38 cellular contexts compared by ENCODE assay signal in the genomic region with DNA sequence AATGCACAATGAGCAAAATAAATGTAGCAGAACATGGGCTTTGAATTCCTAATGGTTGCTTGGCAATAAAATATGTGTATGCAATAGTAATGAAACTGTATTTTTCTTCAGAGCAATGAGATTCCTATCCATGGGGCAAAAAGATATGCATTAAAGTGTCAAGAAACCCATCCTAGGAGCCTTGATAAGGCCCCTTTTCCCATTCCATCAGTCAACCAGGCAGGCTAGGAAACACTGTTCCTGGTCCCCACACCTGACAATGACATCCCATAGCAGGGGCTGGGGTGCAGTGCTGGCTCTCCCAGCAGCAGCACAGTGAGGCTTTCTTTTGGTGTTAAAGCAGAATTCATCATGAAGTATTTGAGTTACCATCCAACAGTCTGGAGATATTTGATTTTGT.
"Had no signal": no experiment of that assay in that cellular context is flagged by ENCODE, and none has a peak within 500 bp of the region (broad histone marks: within the 10 kb centered on the region; RNA-seq: fewer than 3 reads in every experiment).

No MANE protein-coding gene starts in this region.

- H3K9me3 ChIP-seq: adrenal gland, ascending aorta, body of pancreas, breast epithelium had no signal

- H3K4me3 ChIP-seq: adrenal gland, ascending aorta, body of pancreas, breast epithelium, cardiac muscle cell had no signal

- H3K36me3 ChIP-seq: adrenal gland, ascending aorta, brain microvascular endothelial cell, breast epithelium, cardiac muscle cell had no signal

- H3K9me3 Mint-ChIP-seq: activated naive CD4-positive, alpha-beta T cell treated with anti-CD3 and anti-CD28 coated beads for 36 hours; activated naive CD4-positive, alpha-beta T cell treated with anti-CD3 and anti-CD28 coated beads, Interleukin-2, amount 50 U/mL, for 24 hours; activated naive CD4-positive, alpha-beta T cell treated with anti-CD3 and anti-CD28 coated beads, Interleukin-2, amount 50 U/mL, for 72 hours; activated naive CD8-positive, alpha-beta T cell treated with anti-CD3 and anti-CD28 coated beads, Interleukin-2, amount 10 ng/mL, durations not matched to agents 7 days and 5 days; activated naive CD8-positive, alpha-beta T cell treated with anti-CD3 and anti-CD28 coated beads, Interleukin-2, amount 50 U/mL, for 24 hours; activated T-cell treated with anti-CD3 and anti-CD28 coated beads, Interleukin-2, amount 50 U/mL, for 4 hours; activated T-cell treated with anti-CD3 and anti-CD28 coated beads, Interleukin-2, amount 50 U/mL, for 72 hours; activated T-helper 1 cell treated with anti-CD3 and anti-CD28 coated beads, Interleukin-12 subunit alpha, Interleukin-12 subunit beta, Interleukin-2, Interleukin-4 antibody, amounts not matched to agents 30 ng/mL and 10 ng/mL and 1 ng/mL, durations not matched to agents 14 hours and 24 hours and 36 hours; activated T-helper 17 cell treated with anti-CD3 and anti-CD28 coated beads, Interleukin-2, amount 50 U/mL, for 72 hours; brain had no signal

- H3K4me1 ChIP-seq: body of pancreas, breast epithelium had no signal

- H3K27ac ChIP-seq: adrenal gland, ascending aorta, body of pancreas, brain microvascular endothelial cell, breast epithelium, cardiac muscle cell had no signal

- H3K27me3 ChIP-seq: adrenal gland, ascending aorta, body of pancreas, brain microvascular endothelial cell, breast epithelium, cardiac muscle cell had no signal

- H3K4me3 Mint-ChIP-seq: activated naive CD4-positive, alpha-beta T cell treated with anti-CD3 and anti-CD28 coated beads for 36 hours; activated naive CD4-positive, alpha-beta T cell treated with anti-CD3 and anti-CD28 coated beads, Interleukin-2, amount 50 U/mL, for 24 hours; activated naive CD8-positive, alpha-beta T cell; activated naive CD8-positive, alpha-beta T cell treated with anti-CD3 and anti-CD28 coated beads for 36 hours; activated naive CD8-positive, alpha-beta T cell treated with anti-CD3 and anti-CD28 coated beads, Interleukin-2, amount 10 ng/mL, durations not matched to agents 7 days and 5 days; activated naive CD8-positive, alpha-beta T cell treated with anti-CD3 and anti-CD28 coated beads, Interleukin-2, amount 50 U/mL, for 24 hours; activated T-cell treated with anti-CD3 and anti-CD28 coated beads, Interleukin-2, amount 50 U/mL, for 24 hours; activated T-cell treated with anti-CD3 and anti-CD28 coated beads, Interleukin-2, amount 50 U/mL, for 4 hours; activated T-cell treated with anti-CD3 and anti-CD28 coated beads, Interleukin-2, amount 50 U/mL, for 72 hours; activated T-helper 1 cell treated with anti-CD3 and anti-CD28 coated beads, Interleukin-12 subunit alpha, Interleukin-12 subunit beta, Interleukin-2, Interleukin-4 antibody, amounts not matched to agents 30 ng/mL and 10 ng/mL and 1 ng/mL, durations not matched to agents 14 hours and 24 hours and 36 hours; activated T-helper 17 cell treated with anti-CD3 and anti-CD28 coated beads, Interleukin-2, amount 50 U/mL, for 72 hours; brain; central memory CD8-positive, alpha-beta T cell had no signal

- H3K36me3 Mint-ChIP-seq: activated naive CD4-positive, alpha-beta T cell treated with anti-CD3 and anti-CD28 coated beads, Interleukin-2, amount 50 U/mL, for 24 hours; activated naive CD4-positive, alpha-beta T cell treated with anti-CD3 and anti-CD28 coated beads, Interleukin-2, amount 50 U/mL, for 72 hours; activated naive CD8-positive, alpha-beta T cell; activated naive CD8-positive, alpha-beta T cell treated with anti-CD3 and anti-CD28 coated beads for 36 hours; activated naive CD8-positive, alpha-beta T cell treated with anti-CD3 and anti-CD28 coated beads, Interleukin-2, amount 10 ng/mL, durations not matched to agents 7 days and 5 days; brain had no signal

- H3K4me1 Mint-ChIP-seq: activated naive CD4-positive, alpha-beta T cell treated with anti-CD3 and anti-CD28 coated beads, Interleukin-2, amount 50 U/mL, for 24 hours; activated naive CD8-positive, alpha-beta T cell treated with anti-CD3 and anti-CD28 coated beads for 36 hours; activated naive CD8-positive, alpha-beta T cell treated with anti-CD3 and anti-CD28 coated beads, Interleukin-2, amount 10 ng/mL, durations not matched to agents 7 days and 5 days; activated naive CD8-positive, alpha-beta T cell treated with anti-CD3 and anti-CD28 coated beads, Interleukin-2, amount 50 U/mL, for 24 hours; activated T-helper 17 cell treated with anti-CD3 and anti-CD28 coated beads, Interleukin-2, amount 50 U/mL, for 72 hours; brain; central memory CD8-positive, alpha-beta T cell had no signal

- H3K27ac Mint-ChIP-seq: activated naive CD4-positive, alpha-beta T cell treated with anti-CD3 and anti-CD28 coated beads for 36 hours; activated naive CD4-positive, alpha-beta T cell treated with anti-CD3 and anti-CD28 coated beads, Interleukin-2, amount 50 U/mL, for 24 hours; activated naive CD4-positive, alpha-beta T cell treated with anti-CD3 and anti-CD28 coated beads, Interleukin-2, amount 50 U/mL, for 72 hours; activated naive CD8-positive, alpha-beta T cell; activated naive CD8-positive, alpha-beta T cell treated with anti-CD3 and anti-CD28 coated beads for 36 hours; activated naive CD8-positive, alpha-beta T cell treated with anti-CD3 and anti-CD28 coated beads, Interleukin-2, amount 10 ng/mL, durations not matched to agents 7 days and 5 days; activated naive CD8-positive, alpha-beta T cell treated with anti-CD3 and anti-CD28 coated beads, Interleukin-2, amount 50 U/mL, for 24 hours; activated T-cell treated with anti-CD3 and anti-CD28 coated beads, Interleukin-2, amount 50 U/mL, for 24 hours; activated T-cell treated with anti-CD3 and anti-CD28 coated beads, Interleukin-2, amount 50 U/mL, for 72 hours; activated T-helper 1 cell treated with anti-CD3 and anti-CD28 coated beads, Interleukin-12 subunit alpha, Interleukin-12 subunit beta, Interleukin-2, Interleukin-4 antibody, amounts not matched to agents 30 ng/mL and 10 ng/mL and 1 ng/mL, durations not matched to agents 14 hours and 24 hours and 36 hours; activated T-helper 17 cell treated with anti-CD3 and anti-CD28 coated beads, Interleukin-2, amount 50 U/mL, for 72 hours; activated T-helper 2 cell treated with anti-CD3 and anti-CD28 coated beads, Interferon-gamma antibody, Interleukin-2, Interleukin-4, amounts not matched to agents 10 μg/mL and 5 μg/mL and 100 μg/mL, durations not matched to agents 14 hours and 24 hours and 36 hours had no signal

- DNase-seq: activated effector memory CD4-positive, alpha-beta T cell treated with anti-CD3 and anti-CD28 coated beads, Interleukin-2, amount 50 U/mL, for 16 hours; activated effector memory CD4-positive, alpha-beta T cell treated with Interleukin-2 at 50 U/mL for 16 hours; activated gamma-delta T cell; activated gamma-delta T cell treated with Interleukin-2 at 50 U/mL for 16 hours; activated naive CD4-positive, alpha-beta T cell; activated naive CD4-positive, alpha-beta T cell treated with anti-CD3 and anti-CD28 coated beads for 36 hours; activated naive CD4-positive, alpha-beta T cell treated with anti-CD3 and anti-CD28 coated beads, Interleukin-2, amount 50 U/mL, for 16 hours; activated naive CD4-positive, alpha-beta T cell treated with Interleukin-2 at 50 U/mL for 16 hours; activated naive CD8-positive, alpha-beta T cell treated with anti-CD3 and anti-CD28 coated beads for 36 hours; activated naive CD8-positive, alpha-beta T cell treated with anti-CD3 and anti-CD28 coated beads, Interleukin-2, amount 10 ng/mL, durations not matched to agents 7 days and 5 days; activated naive CD8-positive, alpha-beta T cell treated with anti-CD3 and anti-CD28 coated beads, Interleukin-2, amount 50 U/mL, for 24 hours; activated T-cell treated with anti-CD3 and anti-CD28 coated beads for 4 hours; activated T-cell treated with anti-CD3 and anti-CD28 coated beads, Interleukin-2, amount 50 U/mL, for 1 hour; activated T-cell treated with anti-CD3 and anti-CD28 coated beads, Interleukin-2, amount 50 U/mL, for 24 hours; activated T-cell treated with anti-CD3 and anti-CD28 coated beads, Interleukin-2, amount 50 U/mL, for 4 hours; activated T-cell treated with anti-CD3 and anti-CD28 coated beads, Interleukin-2, amount 50 U/mL, for 48 hours; activated T-cell treated with anti-CD3 and anti-CD28 coated beads, Interleukin-2, amount 50 U/mL, for 72 hours; adrenal gland; amniotic stem cell; amygdala; anterior cingulate cortex; aorta; body of pancreas; brain microvascular endothelial cell; caudate nucleus; central memory CD4-positive, alpha-beta T cell; cerebellar nuclear complex had no signal

- H3K27me3 Mint-ChIP-seq: activated naive CD4-positive, alpha-beta T cell treated with anti-CD3 and anti-CD28 coated beads, Interleukin-2, amount 50 U/mL, for 24 hours; activated naive CD8-positive, alpha-beta T cell; activated naive CD8-positive, alpha-beta T cell treated with anti-CD3 and anti-CD28 coated beads for 36 hours; activated naive CD8-positive, alpha-beta T cell treated with anti-CD3 and anti-CD28 coated beads, Interleukin-2, amount 10 ng/mL, durations not matched to agents 7 days and 5 days; activated naive CD8-positive, alpha-beta T cell treated with anti-CD3 and anti-CD28 coated beads, Interleukin-2, amount 50 U/mL, for 24 hours; activated T-cell treated with anti-CD3 and anti-CD28 coated beads, Interleukin-2, amount 50 U/mL, for 24 hours; activated T-helper 17 cell treated with anti-CD3 and anti-CD28 coated beads, Interleukin-2, amount 50 U/mL, for 72 hours; brain; central memory CD8-positive, alpha-beta T cell had no signal
